1 cellular context compared by ENCODE assay signal in the genomic region with DNA sequence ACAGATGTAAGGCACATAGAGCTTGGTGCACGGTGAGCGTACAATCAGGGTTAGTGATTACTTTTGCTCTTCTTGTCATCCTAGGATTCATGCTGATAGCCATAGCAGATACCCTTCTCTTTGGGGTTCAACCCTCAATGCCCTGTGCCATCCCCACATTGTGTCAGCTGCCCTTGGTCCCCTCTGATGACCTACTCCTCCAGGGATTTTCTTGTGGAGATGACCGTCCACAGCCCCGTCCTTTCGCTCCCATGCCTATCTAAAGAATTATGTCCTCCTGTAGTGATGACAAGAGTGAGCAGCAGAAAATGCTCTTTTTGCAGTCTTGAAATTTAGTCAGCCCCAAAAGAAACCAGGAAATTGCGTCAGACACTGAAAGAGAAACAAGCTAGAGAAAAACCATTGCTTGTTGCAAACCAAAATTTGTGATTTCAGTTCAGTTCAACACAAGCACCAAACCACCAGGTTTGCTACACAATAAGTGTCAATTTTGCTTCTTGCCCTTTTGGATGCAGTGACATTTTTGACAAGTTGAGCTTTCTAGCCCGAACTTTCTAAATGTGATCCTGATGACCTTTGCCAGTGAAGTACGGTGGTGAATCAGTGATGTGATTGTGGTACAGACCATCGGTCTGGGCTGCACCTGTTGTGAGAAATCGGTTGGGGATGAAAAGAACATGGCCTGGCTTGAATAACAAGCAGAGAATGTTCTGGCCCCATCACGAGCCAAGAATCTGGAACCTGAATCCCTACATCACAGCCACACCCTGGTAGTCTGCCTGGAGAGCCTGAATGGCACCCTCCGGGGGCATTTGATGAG.
A peak's percentile ranks its signal among the peaks of the same experiment; 100 is the strongest.
TF ChIP-seq lines count a peak whose summit lies in the region.

No MANE protein-coding gene starts in this region.

TF ChIP-seq in GM12878, 131 proteins besides CTCF, POLR2A, EP300 and RAD21 (continued from another document and continues in another):
- TF ChIP-seq, protein P1, sequence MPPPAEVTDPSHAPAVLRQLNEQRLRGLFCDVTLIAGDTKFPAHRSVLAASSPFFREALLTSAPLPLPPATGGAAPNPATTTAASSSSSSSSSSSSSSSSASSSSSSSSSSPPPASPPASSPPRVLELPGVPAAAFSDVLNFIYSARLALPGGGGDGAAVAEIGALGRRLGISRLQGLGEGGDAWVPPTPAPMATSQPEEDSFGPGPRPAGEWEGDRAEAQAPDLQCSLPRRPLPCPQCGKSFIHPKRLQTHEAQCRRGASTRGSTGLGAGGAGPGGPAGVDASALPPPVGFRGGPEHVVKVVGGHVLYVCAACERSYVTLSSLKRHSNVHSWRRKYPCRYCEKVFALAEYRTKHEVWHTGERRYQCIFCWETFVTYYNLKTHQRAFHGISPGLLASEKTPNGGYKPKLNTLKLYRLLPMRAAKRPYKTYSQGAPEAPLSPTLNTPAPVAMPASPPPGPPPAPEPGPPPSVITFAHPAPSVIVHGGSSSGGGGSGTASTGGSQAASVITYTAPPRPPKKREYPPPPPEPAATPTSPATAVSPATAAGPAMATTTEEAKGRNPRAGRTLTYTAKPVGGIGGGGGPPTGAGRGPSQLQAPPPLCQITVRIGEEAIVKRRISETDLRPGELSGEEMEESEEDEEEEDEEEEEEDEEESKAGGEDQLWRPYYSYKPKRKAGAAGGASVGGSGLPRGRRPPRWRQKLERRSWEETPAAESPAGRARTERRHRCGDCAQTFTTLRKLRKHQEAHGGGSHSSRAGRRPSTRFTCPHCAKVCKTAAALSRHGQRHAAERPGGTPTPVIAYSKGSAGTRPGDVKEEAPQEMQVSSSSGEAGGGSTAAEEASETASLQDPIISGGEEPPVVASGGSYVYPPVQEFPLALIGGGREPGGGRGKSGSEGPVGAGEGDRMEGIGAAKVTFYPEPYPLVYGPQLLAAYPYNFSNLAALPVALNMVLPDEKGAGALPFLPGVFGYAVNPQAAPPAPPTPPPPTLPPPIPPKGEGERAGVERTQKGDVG (CRISPR knock-in tag; IDR thresholded peaks at IDR 0.05) = no peak
- TF ChIP-seq ZSCAN29 (IDR thresholded peaks at IDR 0.05) = no peak
- 0 out of 2 replicates have a peak, but pooled peaks have one; percentile 31 for TF ChIP-seq MXI1 (IDR thresholded peaks at IDR 0.05; ENCODE audit: low read depth, low read length)
- TF ChIP-seq, protein P2, sequence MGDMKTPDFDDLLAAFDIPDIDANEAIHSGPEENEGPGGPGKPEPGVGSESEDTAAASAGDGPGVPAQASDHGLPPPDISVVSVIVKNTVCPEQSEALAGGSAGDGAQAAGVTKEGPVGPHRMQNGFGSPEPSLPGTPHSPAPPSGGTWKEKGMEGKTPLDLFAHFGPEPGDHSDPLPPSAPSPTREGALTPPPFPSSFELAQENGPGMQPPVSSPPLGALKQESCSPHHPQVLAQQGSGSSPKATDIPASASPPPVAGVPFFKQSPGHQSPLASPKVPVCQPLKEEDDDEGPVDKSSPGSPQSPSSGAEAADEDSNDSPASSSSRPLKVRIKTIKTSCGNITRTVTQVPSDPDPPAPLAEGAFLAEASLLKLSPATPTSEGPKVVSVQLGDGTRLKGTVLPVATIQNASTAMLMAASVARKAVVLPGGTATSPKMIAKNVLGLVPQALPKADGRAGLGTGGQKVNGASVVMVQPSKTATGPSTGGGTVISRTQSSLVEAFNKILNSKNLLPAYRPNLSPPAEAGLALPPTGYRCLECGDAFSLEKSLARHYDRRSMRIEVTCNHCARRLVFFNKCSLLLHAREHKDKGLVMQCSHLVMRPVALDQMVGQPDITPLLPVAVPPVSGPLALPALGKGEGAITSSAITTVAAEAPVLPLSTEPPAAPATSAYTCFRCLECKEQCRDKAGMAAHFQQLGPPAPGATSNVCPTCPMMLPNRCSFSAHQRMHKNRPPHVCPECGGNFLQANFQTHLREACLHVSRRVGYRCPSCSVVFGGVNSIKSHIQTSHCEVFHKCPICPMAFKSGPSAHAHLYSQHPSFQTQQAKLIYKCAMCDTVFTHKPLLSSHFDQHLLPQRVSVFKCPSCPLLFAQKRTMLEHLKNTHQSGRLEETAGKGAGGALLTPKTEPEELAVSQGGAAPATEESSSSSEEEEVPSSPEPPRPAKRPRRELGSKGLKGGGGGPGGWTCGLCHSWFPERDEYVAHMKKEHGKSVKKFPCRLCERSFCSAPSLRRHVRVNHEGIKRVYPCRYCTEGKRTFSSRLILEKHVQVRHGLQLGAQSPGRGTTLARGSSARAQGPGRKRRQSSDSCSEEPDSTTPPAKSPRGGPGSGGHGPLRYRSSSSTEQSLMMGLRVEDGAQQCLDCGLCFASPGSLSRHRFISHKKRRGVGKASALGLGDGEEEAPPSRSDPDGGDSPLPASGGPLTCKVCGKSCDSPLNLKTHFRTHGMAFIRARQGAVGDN (IDR thresholded peaks at IDR 0.05) = peak; percentile 96
- peak; percentile 68; the same call in 1 of the 2 replicates for TF ChIP-seq NBN (IDR thresholded peaks at IDR 0.05)
- TF ChIP-seq SIN3A (IDR thresholded peaks at IDR 0.05; ENCODE audit: low read depth, low read length) = 0 out of 2 replicates have a peak, but pooled peaks have one; percentile 36
- TF ChIP-seq RAD51 (IDR thresholded peaks at IDR 0.05) = 0 out of 2 replicates have a peak, but pooled peaks have one; percentile 33
- TF ChIP-seq IKZF1 (conservative IDR thresholded peaks at IDR 0.05) = peak; percentile 71
- TF ChIP-seq, protein P3, sequence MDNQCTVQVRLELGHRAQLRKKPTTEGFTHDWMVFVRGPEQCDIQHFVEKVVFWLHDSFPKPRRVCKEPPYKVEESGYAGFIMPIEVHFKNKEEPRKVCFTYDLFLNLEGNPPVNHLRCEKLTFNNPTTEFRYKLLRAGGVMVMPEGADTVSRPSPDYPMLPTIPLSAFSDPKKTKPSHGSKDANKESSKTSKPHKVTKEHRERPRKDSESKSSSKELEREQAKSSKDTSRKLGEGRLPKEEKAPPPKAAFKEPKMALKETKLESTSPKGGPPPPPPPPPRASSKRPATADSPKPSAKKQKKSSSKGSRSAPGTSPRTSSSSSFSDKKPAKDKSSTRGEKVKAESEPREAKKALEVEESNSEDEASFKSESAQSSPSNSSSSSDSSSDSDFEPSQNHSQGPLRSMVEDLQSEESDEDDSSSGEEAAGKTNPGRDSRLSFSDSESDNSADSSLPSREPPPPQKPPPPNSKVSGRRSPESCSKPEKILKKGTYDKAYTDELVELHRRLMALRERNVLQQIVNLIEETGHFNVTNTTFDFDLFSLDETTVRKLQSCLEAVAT (IDR thresholded peaks at IDR 0.05) = peak; percentile 70
- 0 out of 2 replicates have a peak, but pooled peaks have one; percentile 18 for TF ChIP-seq POLR2AphosphoS5 (IDR thresholded peaks at IDR 0.05; ENCODE audit: low read length)
- 0 out of 2 replicates have a peak, but pooled peaks have one; percentile 13 for TF ChIP-seq TCF3 (IDR thresholded peaks at IDR 0.05; ENCODE audit: borderline replicate concordance, insufficient read depth, low read depth, low read length)
- peak; percentile 77 for TF ChIP-seq CREM (IDR thresholded peaks at IDR 0.05; ENCODE audit: low read depth)
- peak; percentile 76 for TF ChIP-seq MTA2 (IDR thresholded peaks at IDR 0.05; ENCODE audit: low read depth)
- TF ChIP-seq MEF2B (IDR thresholded peaks at IDR 0.05; ENCODE audit: partially characterized antibody, poor library complexity, severe bottlenecking) = peak; percentile 53
- TF ChIP-seq, protein P4, sequence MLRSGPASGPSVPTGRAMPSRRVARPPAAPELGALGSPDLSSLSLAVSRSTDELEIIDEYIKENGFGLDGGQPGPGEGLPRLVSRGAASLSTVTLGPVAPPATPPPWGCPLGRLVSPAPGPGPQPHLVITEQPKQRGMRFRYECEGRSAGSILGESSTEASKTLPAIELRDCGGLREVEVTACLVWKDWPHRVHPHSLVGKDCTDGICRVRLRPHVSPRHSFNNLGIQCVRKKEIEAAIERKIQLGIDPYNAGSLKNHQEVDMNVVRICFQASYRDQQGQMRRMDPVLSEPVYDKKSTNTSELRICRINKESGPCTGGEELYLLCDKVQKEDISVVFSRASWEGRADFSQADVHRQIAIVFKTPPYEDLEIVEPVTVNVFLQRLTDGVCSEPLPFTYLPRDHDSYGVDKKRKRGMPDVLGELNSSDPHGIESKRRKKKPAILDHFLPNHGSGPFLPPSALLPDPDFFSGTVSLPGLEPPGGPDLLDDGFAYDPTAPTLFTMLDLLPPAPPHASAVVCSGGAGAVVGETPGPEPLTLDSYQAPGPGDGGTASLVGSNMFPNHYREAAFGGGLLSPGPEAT (IDR thresholded peaks at IDR 0.05; ENCODE audit: low read depth) = peak; percentile 65
- TF ChIP-seq TARDBP (IDR thresholded peaks at IDR 0.05; ENCODE audit: borderline replicate concordance) = no peak
- TF ChIP-seq RBBP5 (conservative IDR thresholded peaks at IDR 0.05) = no peak
- no peak for TF ChIP-seq NR2C2 (IDR thresholded peaks at IDR 0.05; ENCODE audit: borderline replicate concordance, control insufficient read depth, insufficient read length, low read depth)
- TF ChIP-seq, protein P5, sequence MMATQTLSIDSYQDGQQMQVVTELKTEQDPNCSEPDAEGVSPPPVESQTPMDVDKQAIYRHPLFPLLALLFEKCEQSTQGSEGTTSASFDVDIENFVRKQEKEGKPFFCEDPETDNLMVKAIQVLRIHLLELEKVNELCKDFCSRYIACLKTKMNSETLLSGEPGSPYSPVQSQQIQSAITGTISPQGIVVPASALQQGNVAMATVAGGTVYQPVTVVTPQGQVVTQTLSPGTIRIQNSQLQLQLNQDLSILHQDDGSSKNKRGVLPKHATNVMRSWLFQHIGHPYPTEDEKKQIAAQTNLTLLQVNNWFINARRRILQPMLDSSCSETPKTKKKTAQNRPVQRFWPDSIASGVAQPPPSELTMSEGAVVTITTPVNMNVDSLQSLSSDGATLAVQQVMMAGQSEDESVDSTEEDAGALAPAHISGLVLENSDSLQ (IDR thresholded peaks at IDR 0.05) = peak; percentile 65
- TF ChIP-seq TBL1XR1 (IDR thresholded peaks at IDR 0.05; ENCODE audit: low read depth, low read length) = 0 out of 2 replicates have a peak, but pooled peaks have one; percentile 48
- TF ChIP-seq YBX1 (IDR thresholded peaks at IDR 0.05) = no peak
- TF ChIP-seq CBX5 (IDR thresholded peaks at IDR 0.05; ENCODE audit: low read depth) = 0 out of 2 replicates have a peak, but pooled peaks have one; percentile 61
- TF ChIP-seq SPI1 (IDR thresholded peaks at IDR 0.05; ENCODE audit: borderline replicate concordance, insufficient read depth, low read depth, low read length) = no peak
- no peak; the same call in 1 of the 2 replicates for TF ChIP-seq ZBED1 (IDR thresholded peaks at IDR 0.05; ENCODE audit: borderline replicate concordance)
- TF ChIP-seq, protein P6, sequence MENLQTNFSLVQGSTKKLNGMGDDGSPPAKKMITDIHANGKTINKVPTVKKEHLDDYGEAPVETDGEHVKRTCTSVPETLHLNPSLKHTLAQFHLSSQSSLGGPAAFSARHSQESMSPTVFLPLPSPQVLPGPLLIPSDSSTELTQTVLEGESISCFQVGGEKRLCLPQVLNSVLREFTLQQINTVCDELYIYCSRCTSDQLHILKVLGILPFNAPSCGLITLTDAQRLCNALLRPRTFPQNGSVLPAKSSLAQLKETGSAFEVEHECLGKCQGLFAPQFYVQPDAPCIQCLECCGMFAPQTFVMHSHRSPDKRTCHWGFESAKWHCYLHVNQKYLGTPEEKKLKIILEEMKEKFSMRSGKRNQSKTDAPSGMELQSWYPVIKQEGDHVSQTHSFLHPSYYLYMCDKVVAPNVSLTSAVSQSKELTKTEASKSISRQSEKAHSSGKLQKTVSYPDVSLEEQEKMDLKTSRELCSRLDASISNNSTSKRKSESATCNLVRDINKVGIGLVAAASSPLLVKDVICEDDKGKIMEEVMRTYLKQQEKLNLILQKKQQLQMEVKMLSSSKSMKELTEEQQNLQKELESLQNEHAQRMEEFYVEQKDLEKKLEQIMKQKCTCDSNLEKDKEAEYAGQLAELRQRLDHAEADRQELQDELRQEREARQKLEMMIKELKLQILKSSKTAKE (IDR thresholded peaks at IDR 0.05; ENCODE audit: low read depth, poor library complexity, severe bottlenecking) = peak; percentile 78
- TF ChIP-seq, protein P7, sequence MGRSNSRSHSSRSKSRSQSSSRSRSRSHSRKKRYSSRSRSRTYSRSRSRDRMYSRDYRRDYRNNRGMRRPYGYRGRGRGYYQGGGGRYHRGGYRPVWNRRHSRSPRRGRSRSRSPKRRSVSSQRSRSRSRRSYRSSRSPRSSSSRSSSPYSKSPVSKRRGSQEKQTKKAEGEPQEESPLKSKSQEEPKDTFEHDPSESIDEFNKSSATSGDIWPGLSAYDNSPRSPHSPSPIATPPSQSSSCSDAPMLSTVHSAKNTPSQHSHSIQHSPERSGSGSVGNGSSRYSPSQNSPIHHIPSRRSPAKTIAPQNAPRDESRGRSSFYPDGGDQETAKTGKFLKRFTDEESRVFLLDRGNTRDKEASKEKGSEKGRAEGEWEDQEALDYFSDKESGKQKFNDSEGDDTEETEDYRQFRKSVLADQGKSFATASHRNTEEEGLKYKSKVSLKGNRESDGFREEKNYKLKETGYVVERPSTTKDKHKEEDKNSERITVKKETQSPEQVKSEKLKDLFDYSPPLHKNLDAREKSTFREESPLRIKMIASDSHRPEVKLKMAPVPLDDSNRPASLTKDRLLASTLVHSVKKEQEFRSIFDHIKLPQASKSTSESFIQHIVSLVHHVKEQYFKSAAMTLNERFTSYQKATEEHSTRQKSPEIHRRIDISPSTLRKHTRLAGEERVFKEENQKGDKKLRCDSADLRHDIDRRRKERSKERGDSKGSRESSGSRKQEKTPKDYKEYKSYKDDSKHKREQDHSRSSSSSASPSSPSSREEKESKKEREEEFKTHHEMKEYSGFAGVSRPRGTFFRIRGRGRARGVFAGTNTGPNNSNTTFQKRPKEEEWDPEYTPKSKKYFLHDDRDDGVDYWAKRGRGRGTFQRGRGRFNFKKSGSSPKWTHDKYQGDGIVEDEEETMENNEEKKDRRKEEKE (IDR thresholded peaks at IDR 0.05) = no peak
- TF ChIP-seq ZNF24 (IDR thresholded peaks at IDR 0.05) = peak; percentile 91
- no peak for TF ChIP-seq ASH2L (IDR thresholded peaks at IDR 0.05; ENCODE audit: borderline replicate concordance, low read depth)
- no peak for TF ChIP-seq ETV6 (conservative IDR thresholded peaks at IDR 0.05 in 1 of 2, IDR thresholded peaks at IDR 0.05 in 1 of 2; ENCODE audit: borderline replicate concordance in 1 of 2, low read depth in 1 of 2)
- TF ChIP-seq RUNX3 (IDR thresholded peaks at IDR 0.05; ENCODE audit: low read length) = peak; percentile 72
- TF ChIP-seq MTA3 (IDR thresholded peaks at IDR 0.05; ENCODE audit: borderline replicate concordance, low read length) = peak; percentile 49; the same call in 1 of the 2 replicates
- 0 out of 2 replicates have a peak, but pooled peaks have one; percentile 47 for TF ChIP-seq GABPA (IDR thresholded peaks at IDR 0.05; ENCODE audit: low read depth)
- TF ChIP-seq GATAD2B (conservative IDR thresholded peaks at IDR 0.05; ENCODE audit: low read depth) = no peak
- TF ChIP-seq BMI1 (IDR thresholded peaks at IDR 0.05; ENCODE audit: borderline replicate concordance) = peak; percentile 35; the same call in 1 of the 2 replicates
- no peak for TF ChIP-seq CHD4 (IDR thresholded peaks at IDR 0.05)
- peak; percentile 48 for TF ChIP-seq JUNB (IDR thresholded peaks at IDR 0.05)
- no peak for TF ChIP-seq EGR1 (IDR thresholded peaks at IDR 0.05; ENCODE audit: borderline replicate concordance in 1 of 2, low read depth in 2 of 2, low read length in 2 of 2)
- TF ChIP-seq BCL11A (IDR thresholded peaks at IDR 0.05; ENCODE audit: low read depth, low read length) = 0 out of 2 replicates have a peak, but pooled peaks have one; percentile 7
- peak; percentile 96 for TF ChIP-seq NR2F1 (conservative IDR thresholded peaks at IDR 0.05)
- TF ChIP-seq YY1 (IDR thresholded peaks at IDR 0.05; ENCODE audit: low read depth, low read length) = no peak
